Comparison of ENCODE assay signal across 1 cellular context in genomic region chr10:94545277-94546057, GRCh38.
A peak's percentile ranks its signal among the peaks of the same experiment; 100 is the strongest.
TF ChIP-seq lines count a peak whose summit lies in the region.

HELLS (plus strand) TSS chr10:94545788; CDS start chr10:94545922, 134 bp downstream.

TF ChIP-seq in HepG2, 621 proteins besides CTCF, POLR2A, EP300 and RAD21 (continued from another document and continues in another):
- TF ChIP-seq AHDC1 (CRISPR knock-in tag; IDR thresholded peaks at IDR 0.05; ENCODE audit: borderline replicate concordance) (no peak), ZNF558 (CRISPR knock-in tag; IDR thresholded peaks at IDR 0.05; ENCODE audit: borderline replicate concordance) (peak; percentile 61; the same call in 1 of the 2 replicates), EED (CRISPR knock-in tag; IDR thresholded peaks at IDR 0.05) (no peak), AHR (CRISPR knock-in tag; IDR thresholded peaks at IDR 0.05) (no peak), ZNF230 (CRISPR knock-in tag; IDR thresholded peaks at IDR 0.05) (peak; percentile 21; the same call in 1 of the 2 replicates), BRD4 (CRISPR knock-in tag; IDR thresholded peaks at IDR 0.05) (peak; percentile 41; the same call in 1 of the 2 replicates), ZNF607 (CRISPR knock-in tag; IDR thresholded peaks at IDR 0.05; ENCODE audit: borderline replicate concordance) (no peak), ZNF253 (CRISPR knock-in tag; IDR thresholded peaks at IDR 0.05; ENCODE audit: borderline replicate concordance) (no peak), IKZF1 (IDR thresholded peaks at IDR 0.05) (no peak), ZMYM2 (CRISPR knock-in tag; IDR thresholded peaks at IDR 0.05) (0 out of 2 replicates have a peak, but pooled peaks have one; percentile 31), DNMT3B (CRISPR knock-in tag; conservative IDR thresholded peaks at IDR 0.05) (no peak), ZBTB7B (CRISPR knock-in tag; IDR thresholded peaks at IDR 0.05) (no peak), TEF (CRISPR knock-in tag; IDR thresholded peaks at IDR 0.05) (no peak), ATF5 (CRISPR knock-in tag; IDR thresholded peaks at IDR 0.05; ENCODE audit: low read depth) (no peak), ATF6 (CRISPR knock-in tag; conservative IDR thresholded peaks at IDR 0.05) (no peak), ZNF567 (CRISPR knock-in tag; IDR thresholded peaks at IDR 0.05; ENCODE audit: borderline replicate concordance) (no peak), KDM5A (IDR thresholded peaks at IDR 0.05; ENCODE audit: borderline replicate concordance, low read length) (peak; percentile 90), ZNF543 (CRISPR knock-in tag; IDR thresholded peaks at IDR 0.05) (peak; percentile 52; the same call in 1 of the 2 replicates), ZKSCAN5 (CRISPR knock-in tag; IDR thresholded peaks at IDR 0.05) (no peak), PRPF4 (IDR thresholded peaks at IDR 0.05; ENCODE audit: low read depth, low read length, poor library complexity, severe bottlenecking) (no peak), ZNF33B (CRISPR knock-in tag; IDR thresholded peaks at IDR 0.05) (peak; percentile 58; the same call in 1 of the 2 replicates), ZNF552 (CRISPR knock-in tag; IDR thresholded peaks at IDR 0.05; ENCODE audit: borderline replicate concordance) (no peak), ZNF296 (CRISPR knock-in tag; conservative IDR thresholded peaks at IDR 0.05) (no peak; the same call in 1 of the 2 replicates), ZSCAN31 (CRISPR knock-in tag; IDR thresholded peaks at IDR 0.05; ENCODE audit: low read depth) (peak; percentile 52; the same call in 1 of the 2 replicates), ZNF749 (CRISPR knock-in tag; IDR thresholded peaks at IDR 0.05; ENCODE audit: borderline replicate concordance) (no peak), FOXP1 (IDR thresholded peaks at IDR 0.05) (no peak), FOXP1 (CRISPR knock-in tag; IDR thresholded peaks at IDR 0.05) (no peak), ZNF260 (CRISPR knock-in tag; IDR thresholded peaks at IDR 0.05; ENCODE audit: borderline replicate concordance, low read depth) (no peak), TBX3 (IDR thresholded peaks at IDR 0.05; ENCODE audit: borderline replicate concordance) (no peak), DPF2 (CRISPR knock-in tag; IDR thresholded peaks at IDR 0.05; ENCODE audit: borderline replicate concordance, low read depth) (no peak), CREB3 (CRISPR knock-in tag; IDR thresholded peaks at IDR 0.05) (peak; percentile 70; the same call in 1 of the 2 replicates), TAF1 (CRISPR knock-in tag; IDR thresholded peaks at IDR 0.05) (peak; percentile 71), NFE2L1 (CRISPR knock-in tag; IDR thresholded peaks at IDR 0.05; ENCODE audit: borderline replicate concordance) (no peak), ELF3 (CRISPR knock-in tag; IDR thresholded peaks at IDR 0.05) (peak; percentile 27; the same call in 1 of the 2 replicates), BRCA1 (CRISPR knock-in tag; IDR thresholded peaks at IDR 0.05) (0 out of 2 replicates have a peak, but pooled peaks have one; percentile 44), THAP8 (CRISPR knock-in tag; IDR thresholded peaks at IDR 0.05; ENCODE audit: borderline replicate concordance) (no peak), IKZF4 (CRISPR knock-in tag; IDR thresholded peaks at IDR 0.05; ENCODE audit: borderline replicate concordance, low read depth, not compliant biosample characterization) (no peak), ARNT2 (CRISPR knock-in tag; IDR thresholded peaks at IDR 0.05; ENCODE audit: low read depth) (peak; percentile 24; the same call in 1 of the 2 replicates)
- TF ChIP-seq, protein P1, sequence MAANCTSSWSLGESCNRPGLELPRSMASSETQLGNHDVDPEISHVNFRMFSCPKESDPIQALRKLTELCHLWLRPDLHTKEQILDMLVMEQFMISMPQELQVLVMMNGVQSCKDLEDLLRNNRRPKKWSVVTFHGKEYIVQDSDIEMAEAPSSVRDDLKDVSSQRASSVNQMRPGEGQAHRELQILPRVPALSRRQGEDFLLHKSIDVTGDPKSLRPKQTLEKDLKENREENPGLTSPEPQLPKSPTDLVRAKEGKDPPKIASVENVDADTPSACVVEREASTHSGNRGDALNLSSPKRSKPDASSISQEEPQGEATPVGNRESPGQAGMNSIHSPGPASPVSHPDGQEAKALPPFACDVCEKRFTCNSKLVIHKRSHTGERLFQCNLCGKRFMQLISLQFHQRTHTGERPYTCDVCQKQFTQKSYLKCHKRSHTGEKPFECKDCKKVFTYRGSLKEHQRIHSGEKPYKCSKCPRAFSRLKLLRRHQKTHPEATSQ (CRISPR knock-in tag; IDR thresholded peaks at IDR 0.05; ENCODE audit: borderline replicate concordance), result no peak; the same call in 1 of the 2 replicates
- TF ChIP-seq, protein P2, sequence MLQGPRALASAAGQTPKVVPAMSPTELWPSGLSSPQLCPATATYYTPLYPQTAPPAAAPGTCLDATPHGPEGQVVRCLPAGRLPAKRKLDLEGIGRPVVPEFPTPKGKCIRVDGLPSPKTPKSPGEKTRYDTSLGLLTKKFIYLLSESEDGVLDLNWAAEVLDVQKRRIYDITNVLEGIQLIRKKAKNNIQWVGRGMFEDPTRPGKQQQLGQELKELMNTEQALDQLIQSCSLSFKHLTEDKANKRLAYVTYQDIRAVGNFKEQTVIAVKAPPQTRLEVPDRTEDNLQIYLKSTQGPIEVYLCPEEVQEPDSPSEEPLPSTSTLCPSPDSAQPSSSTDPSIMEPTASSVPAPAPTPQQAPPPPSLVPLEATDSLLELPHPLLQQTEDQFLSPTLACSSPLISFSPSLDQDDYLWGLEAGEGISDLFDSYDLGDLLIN (CRISPR knock-in tag; IDR thresholded peaks at IDR 0.05; ENCODE audit: borderline replicate concordance), result peak; percentile 89; the same call in 1 of the 2 replicates
- TF ChIP-seq, protein P3, sequence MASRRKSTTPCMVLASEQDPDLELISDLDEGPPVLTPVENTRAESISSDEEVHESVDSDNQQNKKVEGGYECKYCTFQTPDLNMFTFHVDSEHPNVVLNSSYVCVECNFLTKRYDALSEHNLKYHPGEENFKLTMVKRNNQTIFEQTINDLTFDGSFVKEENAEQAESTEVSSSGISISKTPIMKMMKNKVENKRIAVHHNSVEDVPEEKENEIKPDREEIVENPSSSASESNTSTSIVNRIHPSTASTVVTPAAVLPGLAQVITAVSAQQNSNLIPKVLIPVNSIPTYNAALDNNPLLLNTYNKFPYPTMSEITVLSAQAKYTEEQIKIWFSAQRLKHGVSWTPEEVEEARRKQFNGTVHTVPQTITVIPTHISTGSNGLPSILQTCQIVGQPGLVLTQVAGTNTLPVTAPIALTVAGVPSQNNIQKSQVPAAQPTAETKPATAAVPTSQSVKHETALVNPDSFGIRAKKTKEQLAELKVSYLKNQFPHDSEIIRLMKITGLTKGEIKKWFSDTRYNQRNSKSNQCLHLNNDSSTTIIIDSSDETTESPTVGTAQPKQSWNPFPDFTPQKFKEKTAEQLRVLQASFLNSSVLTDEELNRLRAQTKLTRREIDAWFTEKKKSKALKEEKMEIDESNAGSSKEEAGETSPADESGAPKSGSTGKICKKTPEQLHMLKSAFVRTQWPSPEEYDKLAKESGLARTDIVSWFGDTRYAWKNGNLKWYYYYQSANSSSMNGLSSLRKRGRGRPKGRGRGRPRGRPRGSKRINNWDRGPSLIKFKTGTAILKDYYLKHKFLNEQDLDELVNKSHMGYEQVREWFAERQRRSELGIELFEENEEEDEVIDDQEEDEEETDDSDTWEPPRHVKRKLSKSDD (CRISPR knock-in tag; IDR thresholded peaks at IDR 0.05; ENCODE audit: low read depth), result no peak
- TF ChIP-seq, protein P4, sequence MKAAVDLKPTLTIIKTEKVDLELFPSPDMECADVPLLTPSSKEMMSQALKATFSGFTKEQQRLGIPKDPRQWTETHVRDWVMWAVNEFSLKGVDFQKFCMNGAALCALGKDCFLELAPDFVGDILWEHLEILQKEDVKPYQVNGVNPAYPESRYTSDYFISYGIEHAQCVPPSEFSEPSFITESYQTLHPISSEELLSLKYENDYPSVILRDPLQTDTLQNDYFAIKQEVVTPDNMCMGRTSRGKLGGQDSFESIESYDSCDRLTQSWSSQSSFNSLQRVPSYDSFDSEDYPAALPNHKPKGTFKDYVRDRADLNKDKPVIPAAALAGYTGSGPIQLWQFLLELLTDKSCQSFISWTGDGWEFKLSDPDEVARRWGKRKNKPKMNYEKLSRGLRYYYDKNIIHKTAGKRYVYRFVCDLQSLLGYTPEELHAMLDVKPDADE (CRISPR knock-in tag; IDR thresholded peaks at IDR 0.05), result no peak
- TF ChIP-seq, protein P5, sequence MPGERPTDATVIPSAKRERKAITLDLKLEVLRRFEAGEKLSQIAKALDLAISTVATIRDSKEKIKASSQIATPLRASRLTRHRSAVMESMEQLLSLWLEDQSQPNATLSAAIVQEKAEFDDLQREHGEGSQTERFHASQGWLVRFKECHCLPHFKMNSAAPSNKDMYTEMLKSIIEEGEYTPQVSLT (CRISPR knock-in tag; IDR thresholded peaks at IDR 0.05; ENCODE audit: borderline replicate concordance, low read depth), result no peak
